In genomic region chr12:2346405-2346804, GRCh38 we compare ENCODE assay signal across 14 cellular contexts.
"Had no signal": no experiment of that assay in that cellular context is flagged by ENCODE, and none has a peak within 500 bp of the region (broad histone marks: within the 10 kb centered on the region; RNA-seq: fewer than 3 reads in every experiment).

No MANE protein-coding gene starts in this region.

- H3K9me3 ChIP-seq: right atrium auricular region had no signal

- ATAC-seq: activated CD4-positive, CD25-positive, alpha-beta regulatory T cell treated with anti-CD3 and anti-CD28 coated beads, Interleukin-2, amount 50 U/mL, for 24 hours; activated CD8-positive, alpha-beta T cell treated with anti-CD3 and anti-CD28 coated beads, Interleukin-2, amount 10 ng/mL, durations not matched to agents 7 days and 5 days; left colon had no signal

- H3K4me2 ChIP-seq: hepatocyte had no signal

- H2AFZ ChIP-seq: hepatocyte had no signal

- DNase-seq: activated CD4-positive, alpha-beta T cell treated with anti-CD3 and anti-CD28 coated beads, Interleukin-2, amount 10 ng/mL, durations not matched to agents 7 days and 5 days; activated CD8-positive, alpha-beta T cell treated with anti-CD3 and anti-CD28 coated beads, Interleukin-2, amount 10 ng/mL, durations not matched to agents 7 days and 5 days; activated naive CD4-positive, alpha-beta T cell treated with anti-CD3 and anti-CD28 coated beads, Interleukin-2, amount 10 ng/mL, durations not matched to agents 7 days and 5 days; activated T-cell treated with anti-CD3 and anti-CD28 coated beads, Interleukin-2, amount 50 U/mL, for 24 hours; aorta; cerebellar nuclear complex; effector memory CD4-positive, alpha-beta T cell; left colon; occipital lobe; stimulated activated CD4-positive, alpha-beta T cell treated with anti-CD3 and anti-CD28 coated beads, Interleukin-2, amount 100 ng/mL, for 24 hours had no signal

- H3K27ac ChIP-seq: hepatocyte had no signal

- H3K36me3 ChIP-seq: right atrium auricular region had no signal

- H3K79me2 ChIP-seq: hepatocyte had no signal

- H3K27me3 ChIP-seq: hepatocyte, right atrium auricular region had no signal

- H3K4me3 ChIP-seq: hepatocyte, lung, right atrium auricular region had no signal
